In the genomic region with DNA sequence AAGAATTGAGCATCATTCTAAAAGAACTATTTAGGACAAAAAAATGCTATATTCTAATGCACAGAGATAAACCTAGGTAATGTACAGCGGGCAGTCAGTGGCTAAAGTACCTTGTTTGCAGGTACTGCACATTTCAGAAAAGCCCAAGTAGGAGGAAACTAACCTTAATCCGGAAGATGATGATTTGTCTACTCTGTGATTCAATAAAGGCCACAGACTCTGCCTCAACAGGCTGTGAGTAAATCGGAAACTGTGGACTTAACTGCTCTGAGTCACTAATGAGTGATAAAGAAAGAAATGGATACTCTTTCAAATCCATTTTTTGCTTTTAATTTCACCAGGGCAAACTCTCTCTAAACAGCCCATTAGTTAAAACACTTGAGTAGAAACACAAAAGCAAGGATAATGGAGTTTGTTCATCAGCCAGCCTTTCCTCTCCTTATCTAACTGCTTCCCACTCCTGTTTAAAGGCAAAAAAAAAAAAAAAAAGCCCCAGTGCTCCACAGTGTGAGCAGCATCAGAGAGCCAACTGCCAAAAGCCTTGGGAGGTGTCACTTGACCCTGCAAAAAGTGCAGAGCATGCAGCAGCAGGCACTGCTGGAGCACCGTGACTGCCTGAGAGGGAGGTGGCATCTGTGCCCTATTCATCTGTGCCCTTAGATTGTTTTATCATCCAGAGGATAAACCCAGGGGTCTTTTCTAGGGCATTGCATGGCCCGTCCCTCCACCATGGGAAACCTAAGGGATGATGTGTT, we compare ENCODE assay signal across 9 cellular contexts.
DNase-seq lines count a peak whose midpoint lies in the region; ATAC-seq, FAIRE-seq and TF ChIP-seq lines count a peak whose summit lies in the region.
"Had no signal": no experiment of that assay in that cellular context is flagged by ENCODE, and none has a peak within 500 bp of the region (broad histone marks: within the 10 kb centered on the region; RNA-seq: fewer than 3 reads in every experiment).

No MANE protein-coding gene starts in this region.

- H3K79me2 ChIP-seq in H1 (ENCODE audit: control insufficient read depth in 1 of 2, insufficient read depth in 2 of 2, low read length in 2 of 2), result no peaks in the 10 kb centered on the region

- in situ Hi-C loops in IMR-90 (cut with MboI; ENCODE audit: low sequenced_read_pairs), result no loop called here

- peak; percentile 64 for DNase-seq in IMR-90
- no peak for DNase-seq in H1 (ENCODE audit: low read depth in 1 of 2, low spot score in 2 of 2)
- no peak for DNase-seq in H4 (ENCODE audit: low spot score)
- no peak for DNase-seq in AML-193 (lab: John Stamatoyannopoulos, UW)
- no peak for DNase-seq in hepatic stellate cell (ENCODE audit: low spot score)
- no peak for DNase-seq in DMS 273 (lab: John Stamatoyannopoulos, UW; ENCODE audit: unreplicated experiment)
- DNase-seq: cortex of kidney had no signal

- H2BK15ac ChIP-seq in IMR-90 (ENCODE audit: low read depth, low read length) (no peak overlapping the region), H1 (ENCODE audit: low read length) (no peak overlapping the region)

- H3K9ac ChIP-seq in IMR-90 (ENCODE audit: low read depth, low read length) (no peak overlapping the region), H1 (replicated peaks in 1 of 4; ENCODE audit: extremely low read depth in 1 of 4, low read depth in 3 of 4, low read length in 3 of 4) (no peak overlapping the region)

- H2AK9ac ChIP-seq in IMR-90 (replicated peaks; ENCODE audit: low read depth, low read length, poor library complexity), result no peak overlapping the region

- no peak overlapping the region for H2BK12ac ChIP-seq in H1 (ENCODE audit: low read depth, low read length)

- BruUV-seq in IMR-90 (replicated peaks; lab: Mats Ljungman, UMichigan), result no TSS peak

- H3K56ac ChIP-seq in IMR-90 (ENCODE audit: extremely low read depth, insufficient read depth, low read length), result no peak overlapping the region
- H3K56ac ChIP-seq in H1 (replicated peaks; ENCODE audit: insufficient read length, low read depth, low read length), result no peak overlapping the region

- H4K91ac ChIP-seq in IMR-90 (ENCODE audit: insufficient read depth, low read depth, low read length) (no peak overlapping the region), H1 (replicated peaks; ENCODE audit: insufficient read length, low read length) (no peak overlapping the region)

- peak; percentile 90 for ATAC-seq in GM18499 (IDR thresholded peaks at IDR 0.05; ENCODE audit: insufficient read depth, unreplicated experiment)
- ATAC-seq in GM21529 (IDR thresholded peaks at IDR 0.05; ENCODE audit: unreplicated experiment), result peak; percentile 75
- peak; percentile 37; the same call in 1 of the 2 replicates for ATAC-seq in IMR-90 (ENCODE audit: low read depth)

- no peaks in the 10 kb centered on the region for H3K9me1 ChIP-seq in IMR-90 (ENCODE audit: insufficient read depth, low read length)

- H4K20me1 ChIP-seq in IMR-90 (ENCODE audit: insufficient read depth, low read length), result no peaks in the 10 kb centered on the region
- H4K20me1 ChIP-seq in H1 (replicated peaks in 1 of 2; ENCODE audit: control insufficient read depth in 1 of 2, insufficient read depth in 2 of 2, low read length in 2 of 2), result peaks cover 0 to 1% of the 10 kb centered on the region in 2 experiments

- no peak overlapping the region for H2AK5ac ChIP-seq in IMR-90 (ENCODE audit: low read depth, low read length)
- H2AK5ac ChIP-seq in H1 (ENCODE audit: low read depth, low read length), result no peak overlapping the region

- H3K9me3 ChIP-seq in IMR-90 (ENCODE audit: control insufficient read depth, insufficient read depth, low read length), result no peaks in the 10 kb centered on the region
- H3K9me3 ChIP-seq in H1 (ENCODE audit: insufficient read depth in 2 of 2, low read depth in 1 of 2, low read length in 1 of 2), result no peaks in the 10 kb centered on the region

- TF ChIP-seq RAD21 in IMR-90 (IDR thresholded peaks at IDR 0.05; ENCODE audit: low read length) (no peak), H1 (IDR thresholded peaks at IDR 0.05 in 1 of 2, conservative IDR thresholded peaks at IDR 0.05 in 1 of 2; ENCODE audit: low read depth in 2 of 2, low read length in 2 of 2) (no peak)

- intact Hi-C loops in IMR-90 (cut with micrococcal nuclease), result no loop called here

- H3K4ac ChIP-seq in IMR-90 (ENCODE audit: low read depth, low read length), result no peak overlapping the region
- H3K4ac ChIP-seq in H1 (replicated peaks; ENCODE audit: insufficient read length, low read depth, low read length), result no peak overlapping the region

- dilution Hi-C loops in IMR-90 (cut with HindIII; ENCODE audit: low sequenced_read_pairs, unreplicated experiment), result no loop called here

- H2BK120ac ChIP-seq in IMR-90 (ENCODE audit: low read depth, low read length) (no peak overlapping the region), H1 (replicated peaks; ENCODE audit: low read depth, low read length) (no peak overlapping the region)

- no peak for FAIRE-seq in H1 (lab: Jason Lieb, UNC)

- H3K79me1 ChIP-seq in IMR-90 (ENCODE audit: low read depth in 1 of 2, low read length in 2 of 2), result no peaks in the 10 kb centered on the region
- no peaks in the 10 kb centered on the region for H3K79me1 ChIP-seq in H1 (ENCODE audit: low read depth, low read length)

- H3K36me3 ChIP-seq in IMR-90 (ENCODE audit: control insufficient read depth, insufficient read depth, low read length) (no peaks in the 10 kb centered on the region), H1 (ENCODE audit: control insufficient read depth in 2 of 4, insufficient read depth in 4 of 4, low read length in 3 of 4) (no peaks in the 10 kb centered on the region)

- WGBS in IMR-90 (ENCODE audit: extremely low coverage in 2 of 2, insufficient read length in 1 of 2), 2 experiments, result 8% methylated on average over 2 of the region's 5 CpGs; no CpG with 5 or more reads in 1 of the 2 experiments
- 78% methylated on average over 5 of the region's 5 CpGs; no CpG with 5 or more reads in 1 of the 2 experiments for WGBS in H1 (ENCODE audit: extremely low coverage in 1 of 2, insufficient coverage in 1 of 2, insufficient read length in 1 of 2, insufficient replicate concordance in 2 of 2, low coverage in 1 of 2, low lambda C conversion rate in 2 of 2, missing lambda C conversion rate in 1 of 2), 2 experiments

- H3K4me1 ChIP-seq in IMR-90 (ENCODE audit: control insufficient read depth, insufficient read depth, low read length) (no peaks in the 10 kb centered on the region; the same call in 1 of the 2 replicates), H1 (replicated peaks in 1 of 4; ENCODE audit: control insufficient read depth in 3 of 4, insufficient read depth in 4 of 4, low read length in 3 of 4) (peaks cover 0 to 13% (median 5%) of the 10 kb centered on the region in 4 experiments; a peak in 3 of 7 replicates)

- H3K27me3 ChIP-seq in IMR-90 (ENCODE audit: control insufficient read depth, insufficient read depth, low read length), result no peaks in the 10 kb centered on the region
- H3K27me3 ChIP-seq in H1 (replicated peaks in 1 of 4; ENCODE audit: control insufficient read depth in 3 of 4, extremely low read depth in 1 of 4, insufficient read depth in 3 of 4, low read length in 3 of 4), result no peaks in the 10 kb centered on the region

- CTCF ChIA-PET in IMR-90 (lab: Yijun Ruan, JAX), result interaction anchor here (0.7 kb wide), 1 partner anchor 9 kb away, joined by 3 read pairs; no protein-coding TSS in a partner anchor
- CTCF ChIA-PET in H1 (lab: Charles Lee; ENCODE audit: partially characterized antibody), result no interaction called here

- H3K4me2 ChIP-seq in IMR-90 (ENCODE audit: low read depth, low read length) (no peak overlapping the region), H1 (ENCODE audit: insufficient read depth in 1 of 2, low read depth in 2 of 2, low read length in 2 of 2) (no peak overlapping the region)

- H3K18ac ChIP-seq in IMR-90 (ENCODE audit: low read depth, low read length) (no peak overlapping the region), H1 (ENCODE audit: extremely low read depth, low read length) (peak overlapping the region; percentile 42; the same call in 1 of the 2 replicates)

- H3K14ac ChIP-seq in IMR-90 (replicated peaks; ENCODE audit: low read depth, low read length) (no peak overlapping the region), H1 (ENCODE audit: insufficient read length) (no peak overlapping the region)

- TF ChIP-seq POLR2A in IMR-90 (IDR thresholded peaks at IDR 0.05; ENCODE audit: low read depth, low read length) (no peak), H1 (IDR thresholded peaks at IDR 0.05; ENCODE audit: control extremely low read depth in 1 of 2, low read depth in 2 of 2, low read length in 2 of 2) (no peak)

- H2AFZ ChIP-seq in IMR-90 (replicated peaks; ENCODE audit: low read length, poor library complexity), result no peak overlapping the region
- H2AFZ ChIP-seq in H1 (ENCODE audit: low read length), result no peak overlapping the region

- H2BK20ac ChIP-seq in IMR-90 (ENCODE audit: low read depth, low read length) (no peak overlapping the region), H1 (ENCODE audit: low read length) (no peak overlapping the region)

- POLR2A ChIA-PET in IMR-90 (lab: Charles Lee; ENCODE audit: unreplicated experiment) (no interaction called here), H1 (lab: Charles Lee; ENCODE audit: partially characterized antibody) (interaction anchor here (1.1 kb wide), 1 partner anchor 12 kb away, joined by 3 read pairs; no protein-coding TSS in a partner anchor)

- no peak for TF ChIP-seq EP300 in H1 (IDR thresholded peaks at IDR 0.05; ENCODE audit: borderline replicate concordance in 1 of 2, low read depth in 2 of 2, low read length in 2 of 2)

- H3K23me2 ChIP-seq in H1 (ENCODE audit: low read depth, low read length), result no peaks in the 10 kb centered on the region

- H2BK5ac ChIP-seq in IMR-90 (ENCODE audit: low read depth, low read length, poor library complexity, severe bottlenecking) (no peak overlapping the region), H1 (ENCODE audit: low read depth, low read length) (no peak overlapping the region)

- H3K4me3 ChIP-seq in IMR-90 (ENCODE audit: insufficient read depth, low read depth, low read length), result no peak overlapping the region
- no peak overlapping the region for H3K4me3 ChIP-seq in H1 (ENCODE audit: extremely low read depth in 1 of 4, insufficient read depth in 2 of 4, low read depth in 3 of 4, low read length in 4 of 4)

- no peak overlapping the region for H3K23ac ChIP-seq in IMR-90 (ENCODE audit: low read depth, low read length)
- H3K23ac ChIP-seq in H1 (ENCODE audit: insufficient read length), result no peak overlapping the region

- no peak overlapping the region for H4K8ac ChIP-seq in IMR-90 (ENCODE audit: low read depth in 2 of 2, low read length in 2 of 2)
- no peak overlapping the region for H4K8ac ChIP-seq in H1 (ENCODE audit: extremely low read depth, insufficient read depth, low read length)

- TF ChIP-seq CTCF in IMR-90 (conservative IDR thresholded peaks at IDR 0.05; ENCODE audit: low read depth, low read length), result no peak
- no peak for TF ChIP-seq CTCF in H1 (IDR thresholded peaks at IDR 0.05; ENCODE audit: control extremely low read depth in 1 of 3, insufficient read depth in 1 of 3, low read depth in 1 of 3, low read length in 3 of 3)

- no peak overlapping the region for H4K5ac ChIP-seq in IMR-90 (ENCODE audit: low read depth, low read length)
- H4K5ac ChIP-seq in H1 (ENCODE audit: insufficient read length, low read depth, low read length), result no peak overlapping the region

- H3K27ac ChIP-seq in IMR-90 (ENCODE audit: insufficient read depth, low read length), result no peak overlapping the region
- H3K27ac ChIP-seq in H1 (ENCODE audit: low read depth, low read length), result no peak overlapping the region

TF ChIP-seq in H1, 55 proteins besides CTCF, POLR2A, EP300 and RAD21 (continues in another document):
- TF ChIP-seq CHD2 (IDR thresholded peaks at IDR 0.05; ENCODE audit: low read length), result no peak

Comparison
In these comparisons a context has a peak if more than half of its experiments do, and no peak if none do; other contexts are left out.
1. ATAC-seq: peak in every context shown above with its lines; median percentile 90 in GM18499; 75 in GM21529; 37 in IMR-90.